10 cellular contexts compared by ENCODE assay signal in the genomic region with DNA sequence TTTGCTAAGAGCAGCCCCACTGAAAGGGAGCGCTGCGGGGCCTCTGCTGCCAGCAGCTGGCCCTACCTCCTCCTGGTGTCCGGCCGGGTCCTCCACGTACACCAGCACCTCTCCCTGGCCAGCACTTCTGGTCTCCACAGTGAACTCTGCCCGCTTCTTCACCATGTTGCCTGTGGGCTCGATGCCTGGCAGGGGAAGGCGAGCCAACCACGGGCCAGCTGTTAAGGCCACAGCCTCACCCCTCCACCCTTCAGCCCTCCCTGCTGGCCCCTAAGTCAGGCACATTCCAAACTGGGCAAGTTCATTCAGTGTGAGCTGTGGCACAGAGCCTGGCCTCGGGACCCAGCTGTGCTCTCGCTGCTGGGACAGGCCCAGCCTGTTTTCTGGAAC. TPM values are rescaled to one million over a fixed set of nuclear protein-coding genes. Genes with fewer than 3 reads are reported as not detected.
DNase-seq lines count a peak whose midpoint lies in the region; ATAC-seq, FAIRE-seq and TF ChIP-seq lines count a peak whose summit lies in the region.
"Had no signal": no experiment of that assay in that cellular context is flagged by ENCODE, and none has a peak within 500 bp of the region (broad histone marks: within the 10 kb centered on the region; RNA-seq: fewer than 3 reads in every experiment).

No MANE protein-coding gene starts in this region.

- ATAC-seq in WTC11: no peak

- peak; percentile 42; the same call in 1 of the 2 replicates for TF ChIP-seq POLR2A in GM12892 (IDR thresholded peaks at IDR 0.05; ENCODE audit: low read depth, low read length)

- H3K4me3 Mint-ChIP-seq in WTC11: no peak overlapping the region

- CTCF ChIA-PET in WTC11 (lab: Charles Lee): no interaction called here

- H3K4me1 ChIP-seq in effector memory CD4-positive, alpha-beta T cell (ENCODE audit: control insufficient read depth, insufficient read depth, low read length, poor library complexity, severe bottlenecking): peaks cover 21% of the 10 kb centered on the region
- peaks cover 9% of the 10 kb centered on the region for H3K4me1 ChIP-seq in osteoblast (ENCODE audit: insufficient read depth, low read length)

- FAIRE-seq in GM12892 (lab: Jason Lieb, UNC): no peak
- FAIRE-seq: islet of Langerhans had no signal

- DNase-seq in GM12892 (ENCODE audit: insufficient read length): no peak
- no peak for DNase-seq in effector memory CD4-positive, alpha-beta T cell
- no peak for DNase-seq in osteoblast (ENCODE audit: insufficient read length, low spot score, missing footprints)
- DNase-seq in WTC11 (ENCODE audit: low spot score): no peak
- DNase-seq in effector CD4-positive, alpha-beta T cell: no peak
- no peak for DNase-seq in NCI-H2227 treated with DMSO at 0.1 percent for 48 hours (lab: John Stamatoyannopoulos, UW)
- DNase-seq: EL; NCI-H226; stimulated activated CD4-positive, alpha-beta T cell treated with anti-CD3 and anti-CD28 coated beads, Interleukin-4, amount 100 ng/mL, for 4 hours had no signal

- no peak overlapping the region for H3K4me2 ChIP-seq in osteoblast (ENCODE audit: insufficient read depth, low read length)

- no peaks in the 10 kb centered on the region for H3K9me3 ChIP-seq in effector memory CD4-positive, alpha-beta T cell (ENCODE audit: control insufficient read depth, low read length)
- no peaks in the 10 kb centered on the region for H3K9me3 ChIP-seq in osteoblast (ENCODE audit: low read depth, low read length)

- H3K79me2 ChIP-seq in osteoblast (ENCODE audit: insufficient read depth, low read length): peaks cover 83% of the 10 kb centered on the region

- no peak overlapping the region for H3K27ac Mint-ChIP-seq in WTC11

- H3K27ac ChIP-seq in effector memory CD4-positive, alpha-beta T cell (ENCODE audit: insufficient read depth, low read length, poor library complexity, severe bottlenecking): peak overlapping the region; percentile 31
- peak overlapping the region; percentile 45 for H3K27ac ChIP-seq in osteoblast (ENCODE audit: low read depth, low read length)

- no peaks in the 10 kb centered on the region for H3K27me3 ChIP-seq in effector memory CD4-positive, alpha-beta T cell (replicated peaks; ENCODE audit: control insufficient read depth, insufficient read depth, low read length, poor library complexity, severe bottlenecking)
- H3K27me3 ChIP-seq in osteoblast (ENCODE audit: insufficient read depth, low read length): no peaks in the 10 kb centered on the region

- H3K4me1 Mint-ChIP-seq in WTC11: 0 out of 2 replicates have a peak, but pooled peaks cover 5% of the 10 kb centered on the region

- H3K36me3 ChIP-seq in effector memory CD4-positive, alpha-beta T cell (ENCODE audit: control insufficient read depth, insufficient read depth, low read length): peaks cover 64% of the 10 kb centered on the region
- peaks cover 55% of the 10 kb centered on the region for H3K36me3 ChIP-seq in osteoblast (ENCODE audit: insufficient read depth, low read length)

- H4K20me1 ChIP-seq in osteoblast (ENCODE audit: insufficient read depth, low read length): peaks cover 49% of the 10 kb centered on the region

- POLR2A ChIA-PET in WTC11 (lab: Charles Lee): no interaction called here

- H2AFZ ChIP-seq in osteoblast (ENCODE audit: low read length): no peak overlapping the region

- no peak overlapping the region for H3K4me3 ChIP-seq in effector memory CD4-positive, alpha-beta T cell (ENCODE audit: insufficient read depth, low read depth, low read length, poor library complexity, severe bottlenecking)
- H3K4me3 ChIP-seq in osteoblast (ENCODE audit: insufficient read depth, low read length): no peak overlapping the region

- H3K36me3 Mint-ChIP-seq in WTC11: peaks cover 43% of the 10 kb centered on the region

- no peaks in the 10 kb centered on the region for H3K9me3 Mint-ChIP-seq in WTC11

- H3K27me3 Mint-ChIP-seq in WTC11 (ENCODE audit: low read depth): no peaks in the 10 kb centered on the region

- TF ChIP-seq CTCF in osteoblast (IDR thresholded peaks at IDR 0.05; ENCODE audit: extremely low read depth, low read depth, low read length) (no peak), WTC11 (IDR thresholded peaks at IDR 0.05) (no peak)

TF ChIP-seq in WTC11, 78 proteins besides CTCF, POLR2A, EP300 and RAD21:
- TF ChIP-seq, protein P1, sequence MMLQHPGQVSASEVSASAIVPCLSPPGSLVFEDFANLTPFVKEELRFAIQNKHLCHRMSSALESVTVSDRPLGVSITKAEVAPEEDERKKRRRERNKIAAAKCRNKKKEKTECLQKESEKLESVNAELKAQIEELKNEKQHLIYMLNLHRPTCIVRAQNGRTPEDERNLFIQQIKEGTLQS (CRISPR knock-in tag; conservative IDR thresholded peaks at IDR 0.05): no peak
- no peak for TF ChIP-seq NFE2L1 (CRISPR knock-in tag; IDR thresholded peaks at IDR 0.05)
- no peak for TF ChIP-seq ELF4 (CRISPR knock-in tag; IDR thresholded peaks at IDR 0.05; ENCODE audit: low read depth)
- TF ChIP-seq ESRRA (CRISPR knock-in tag; IDR thresholded peaks at IDR 0.05; ENCODE audit: borderline replicate concordance): no peak
- no peak for TF ChIP-seq TCF7 (CRISPR knock-in tag; IDR thresholded peaks at IDR 0.05; ENCODE audit: low read depth)
- no peak for TF ChIP-seq EMX1 (CRISPR knock-in tag; IDR thresholded peaks at IDR 0.05)
- TF ChIP-seq, protein P2, sequence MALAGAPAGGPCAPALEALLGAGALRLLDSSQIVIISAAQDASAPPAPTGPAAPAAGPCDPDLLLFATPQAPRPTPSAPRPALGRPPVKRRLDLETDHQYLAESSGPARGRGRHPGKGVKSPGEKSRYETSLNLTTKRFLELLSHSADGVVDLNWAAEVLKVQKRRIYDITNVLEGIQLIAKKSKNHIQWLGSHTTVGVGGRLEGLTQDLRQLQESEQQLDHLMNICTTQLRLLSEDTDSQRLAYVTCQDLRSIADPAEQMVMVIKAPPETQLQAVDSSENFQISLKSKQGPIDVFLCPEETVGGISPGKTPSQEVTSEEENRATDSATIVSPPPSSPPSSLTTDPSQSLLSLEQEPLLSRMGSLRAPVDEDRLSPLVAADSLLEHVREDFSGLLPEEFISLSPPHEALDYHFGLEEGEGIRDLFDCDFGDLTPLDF (CRISPR knock-in tag; IDR thresholded peaks at IDR 0.05): no peak
- TF ChIP-seq ZNF219 (CRISPR knock-in tag; IDR thresholded peaks at IDR 0.05; ENCODE audit: borderline replicate concordance): no peak
- TF ChIP-seq, protein P3, sequence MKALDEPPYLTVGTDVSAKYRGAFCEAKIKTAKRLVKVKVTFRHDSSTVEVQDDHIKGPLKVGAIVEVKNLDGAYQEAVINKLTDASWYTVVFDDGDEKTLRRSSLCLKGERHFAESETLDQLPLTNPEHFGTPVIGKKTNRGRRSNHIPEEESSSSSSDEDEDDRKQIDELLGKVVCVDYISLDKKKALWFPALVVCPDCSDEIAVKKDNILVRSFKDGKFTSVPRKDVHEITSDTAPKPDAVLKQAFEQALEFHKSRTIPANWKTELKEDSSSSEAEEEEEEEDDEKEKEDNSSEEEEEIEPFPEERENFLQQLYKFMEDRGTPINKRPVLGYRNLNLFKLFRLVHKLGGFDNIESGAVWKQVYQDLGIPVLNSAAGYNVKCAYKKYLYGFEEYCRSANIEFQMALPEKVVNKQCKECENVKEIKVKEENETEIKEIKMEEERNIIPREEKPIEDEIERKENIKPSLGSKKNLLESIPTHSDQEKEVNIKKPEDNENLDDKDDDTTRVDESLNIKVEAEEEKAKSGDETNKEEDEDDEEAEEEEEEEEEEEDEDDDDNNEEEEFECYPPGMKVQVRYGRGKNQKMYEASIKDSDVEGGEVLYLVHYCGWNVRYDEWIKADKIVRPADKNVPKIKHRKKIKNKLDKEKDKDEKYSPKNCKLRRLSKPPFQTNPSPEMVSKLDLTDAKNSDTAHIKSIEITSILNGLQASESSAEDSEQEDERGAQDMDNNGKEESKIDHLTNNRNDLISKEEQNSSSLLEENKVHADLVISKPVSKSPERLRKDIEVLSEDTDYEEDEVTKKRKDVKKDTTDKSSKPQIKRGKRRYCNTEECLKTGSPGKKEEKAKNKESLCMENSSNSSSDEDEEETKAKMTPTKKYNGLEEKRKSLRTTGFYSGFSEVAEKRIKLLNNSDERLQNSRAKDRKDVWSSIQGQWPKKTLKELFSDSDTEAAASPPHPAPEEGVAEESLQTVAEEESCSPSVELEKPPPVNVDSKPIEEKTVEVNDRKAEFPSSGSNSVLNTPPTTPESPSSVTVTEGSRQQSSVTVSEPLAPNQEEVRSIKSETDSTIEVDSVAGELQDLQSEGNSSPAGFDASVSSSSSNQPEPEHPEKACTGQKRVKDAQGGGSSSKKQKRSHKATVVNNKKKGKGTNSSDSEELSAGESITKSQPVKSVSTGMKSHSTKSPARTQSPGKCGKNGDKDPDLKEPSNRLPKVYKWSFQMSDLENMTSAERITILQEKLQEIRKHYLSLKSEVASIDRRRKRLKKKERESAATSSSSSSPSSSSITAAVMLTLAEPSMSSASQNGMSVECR (CRISPR knock-in tag; IDR thresholded peaks at IDR 0.05; ENCODE audit: borderline replicate concordance): no peak
- TF ChIP-seq GRHL2 (CRISPR knock-in tag; IDR thresholded peaks at IDR 0.05; ENCODE audit: insufficient replicate concordance, severe bottlenecking): no peak

RNA-seq across cellular contexts. Expression of a gene that starts 7.8 kb away (rescaled TPM):
- 131 TPM for polyA plus RNA-seq in GM12892 (2012; ENCODE audit: missing spikeins)
- total RNA-seq in osteoblast (2,632 and 3,431 TPM in 2 replicates), WTC11 (2021) (914 to 1,017 TPM (median 992 TPM) in 3 replicates)

RNA-seq across cellular contexts. Expression of a gene that starts 12.4 kb away (rescaled TPM):
- polyA plus RNA-seq in GM12892 (2012; ENCODE audit: missing spikeins): 41.4 TPM
- total RNA-seq in osteoblast (28.0 and 29.7 TPM in 2 replicates), WTC11 (2021) (69.8 to 78.3 TPM (median 72.7 TPM) in 3 replicates)

RNA-seq across cellular contexts. Expression of a gene that starts 31.5 kb away (rescaled TPM):
- polyA plus RNA-seq in GM12892 (2012; ENCODE audit: missing spikeins): 3,825 TPM
- total RNA-seq in osteoblast: 1,832 and 2,517 TPM in 2 replicates
- total RNA-seq in WTC11 (2021): 2,241 to 2,474 TPM (median 2,438 TPM) in 3 replicates

RNA-seq across cellular contexts. Expression of a gene that starts 42.4 kb away (rescaled TPM):
- 12.3 TPM for polyA plus RNA-seq in GM12892 (2012; ENCODE audit: missing spikeins)
- total RNA-seq in osteoblast (58.9 and 74.6 TPM in 2 replicates), WTC11 (2021) (16.2 to 21.6 TPM (median 21.2 TPM) in 3 replicates)

RNA-seq across cellular contexts. Expression of a gene that starts 44.7 kb away (rescaled TPM):
- 26.3 TPM for polyA plus RNA-seq in GM12892 (2012; ENCODE audit: missing spikeins)
- total RNA-seq in osteoblast (15.6 and 19.2 TPM in 2 replicates), WTC11 (2021) (43.5 to 48.6 TPM (median 44.5 TPM) in 3 replicates)
